Comparison of ENCODE assay signal across 1 cellular context in the genomic region with DNA sequence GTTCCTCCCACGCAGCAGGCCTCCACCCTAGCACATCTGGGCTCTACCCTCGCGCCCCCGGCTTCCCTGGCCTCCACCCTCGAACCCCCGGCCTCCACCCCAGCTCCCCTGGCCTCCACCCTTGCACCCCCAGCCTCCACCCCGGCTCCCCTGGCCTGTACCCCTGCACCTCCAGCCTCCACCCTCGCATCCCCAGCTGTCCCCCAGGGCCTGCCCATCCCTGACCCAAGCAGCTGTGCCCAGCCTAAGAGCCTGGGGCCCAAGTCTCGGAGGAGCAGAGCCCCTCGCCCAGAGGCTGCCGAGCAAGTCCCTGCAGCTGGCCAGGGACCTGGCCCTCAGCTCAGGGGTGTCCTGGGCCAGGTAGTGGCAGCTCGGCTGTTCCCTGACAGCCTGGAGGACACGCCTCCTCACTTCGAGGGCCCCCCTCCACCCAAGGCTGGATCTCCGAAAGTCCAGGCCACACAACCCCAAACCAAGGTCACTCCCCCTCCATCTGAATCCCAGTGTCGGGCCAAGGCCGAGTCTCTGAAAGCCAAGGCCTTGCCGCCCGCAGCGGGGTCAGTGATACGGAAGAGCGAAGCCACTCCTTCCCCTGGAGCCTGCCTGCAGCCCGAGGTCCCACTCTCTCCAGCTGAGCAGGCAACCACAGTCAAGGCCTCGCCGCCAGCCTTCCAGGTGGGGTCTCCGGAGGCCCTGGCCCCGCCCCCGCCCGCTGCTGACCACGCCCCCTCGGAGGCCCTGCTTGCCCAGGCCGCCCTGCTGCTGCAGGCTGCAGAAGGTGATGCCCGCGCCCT.
TF ChIP-seq lines count a peak whose summit lies in the region.

No MANE protein-coding gene starts in this region.

TF ChIP-seq in H1, 55 proteins besides CTCF, POLR2A, EP300 and RAD21:
- TF ChIP-seq TAF1 (IDR thresholded peaks at IDR 0.05; ENCODE audit: low read depth, low read length), result 0 out of 2 replicates have a peak, but pooled peaks have one; percentile 24
- TF ChIP-seq SIN3A (conservative IDR thresholded peaks at IDR 0.05 in 1 of 2, IDR thresholded peaks at IDR 0.05 in 1 of 2; ENCODE audit: low read depth in 1 of 2, low read length in 2 of 2), result peak in 1 of 2 experiments; percentile 72; a peak in 2 of 4 replicates
- TF ChIP-seq, protein P1, sequence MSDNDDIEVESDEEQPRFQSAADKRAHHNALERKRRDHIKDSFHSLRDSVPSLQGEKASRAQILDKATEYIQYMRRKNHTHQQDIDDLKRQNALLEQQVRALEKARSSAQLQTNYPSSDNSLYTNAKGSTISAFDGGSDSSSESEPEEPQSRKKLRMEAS (IDR thresholded peaks at IDR 0.05), result peak; percentile 16; the same call in 1 of the 2 replicates
- no peak for TF ChIP-seq TCF12 (IDR thresholded peaks at IDR 0.05; ENCODE audit: low read depth, low read length)
- TF ChIP-seq KDM4A (IDR thresholded peaks at IDR 0.05; ENCODE audit: low read depth, low read length, severe bottlenecking), result no peak
TF ChIP-seq in H1: peak in this region for 3.
